In genomic region chr6:128487055-128487454, GRCh38 we compare ENCODE assay signal across 14 cellular contexts. TPM values are rescaled to one million over a fixed set of nuclear protein-coding genes. Genes with fewer than 3 reads are reported as not detected.
DNase-seq lines count a peak whose midpoint lies in the region; ATAC-seq and TF ChIP-seq lines count a peak whose summit lies in the region.
"Had no signal": no experiment of that assay in that cellular context is flagged by ENCODE, and none has a peak within 500 bp of the region (broad histone marks: within the 10 kb centered on the region; RNA-seq: fewer than 3 reads in every experiment).

No MANE protein-coding gene starts in this region.

- DNase-seq in left ventricle myocardium inferior (no peak), Right ventricle myocardium inferior (ENCODE audit: missing footprints) (no peak), hepatocyte (ENCODE audit: low spot score) (peak; percentile 36), type B pancreatic cell (ENCODE audit: extremely low spot score, unreplicated experiment) (no peak), G401 (ENCODE audit: low spot score) (no peak), adrenal gland (no peak)
- DNase-seq: activated naive CD4-positive, alpha-beta T cell treated with anti-CD3 and anti-CD28 coated beads, Interleukin-2, amount 10 ng/mL, durations not matched to agents 7 days and 5 days; CD4-positive, CD25-positive, alpha-beta regulatory T cell; islet precursor cell; NCI-H2107; posterior cingulate gyrus had no signal

- H3K27me3 ChIP-seq in left ventricle myocardium inferior (ENCODE audit: low read depth) = no peaks in the 10 kb centered on the region
- no peaks in the 10 kb centered on the region for H3K27me3 ChIP-seq in hepatocyte
- H3K27me3 ChIP-seq in adrenal gland = no peaks in the 10 kb centered on the region

- H3K9me2 ChIP-seq in hepatocyte (replicated peaks; ENCODE audit: insufficient read depth) = no peaks in the 10 kb centered on the region

- no peaks in the 10 kb centered on the region for H3K36me3 ChIP-seq in left ventricle myocardium inferior
- H3K36me3 ChIP-seq in hepatocyte (replicated peaks; ENCODE audit: insufficient read depth, low read depth) = no peaks in the 10 kb centered on the region
- H3K36me3 ChIP-seq in adrenal gland (replicated peaks in 1 of 2) = no peaks in the 10 kb centered on the region

- in situ Hi-C loops in G401 (cut with HindIII; ENCODE audit: low sequenced_read_pairs) = no loop called here

- H3K27me3 Mint-ChIP-seq in type B pancreatic cell = no peaks in the 10 kb centered on the region
- H3K27me3 Mint-ChIP-seq: activated naive CD4-positive, alpha-beta T cell treated with anti-CD3 and anti-CD28 coated beads, Interleukin-2, amount 10 ng/mL, durations not matched to agents 7 days and 5 days; CD4-positive, CD25-positive, alpha-beta regulatory T cell had no signal

- peaks cover 95% of the 10 kb centered on the region for H3K79me2 ChIP-seq in hepatocyte

- H3K36me3 Mint-ChIP-seq in type B pancreatic cell = peaks cover 10% of the 10 kb centered on the region
- H3K36me3 Mint-ChIP-seq: activated naive CD4-positive, alpha-beta T cell treated with anti-CD3 and anti-CD28 coated beads, Interleukin-2, amount 10 ng/mL, durations not matched to agents 7 days and 5 days; CD4-positive, CD25-positive, alpha-beta regulatory T cell had no signal

- no peaks in the 10 kb centered on the region for H3K9me3 Mint-ChIP-seq in type B pancreatic cell
- H3K9me3 Mint-ChIP-seq: activated naive CD4-positive, alpha-beta T cell treated with anti-CD3 and anti-CD28 coated beads, Interleukin-2, amount 10 ng/mL, durations not matched to agents 7 days and 5 days had no signal

- no peak overlapping the region for H3K27ac Mint-ChIP-seq in type B pancreatic cell
- H3K27ac Mint-ChIP-seq: activated naive CD4-positive, alpha-beta T cell treated with anti-CD3 and anti-CD28 coated beads, Interleukin-2, amount 10 ng/mL, durations not matched to agents 7 days and 5 days; CD4-positive, CD25-positive, alpha-beta regulatory T cell had no signal

- WGBS in hepatocyte (ENCODE audit: low lambda C conversion rate, missing lambda C conversion rate) = 93% methylated on average over 2 of the region's 2 CpGs
- 90 to 100% (median 96%) methylated on average over 2 of the region's 2 CpGs for WGBS in adrenal gland, 4 donors

- intact Hi-C loops in left ventricle myocardium inferior (cut with micrococcal nuclease) (no loop called here), Right ventricle myocardium inferior (cut with DNase I) (no loop called here), adrenal gland (cut with DNase I) (no loop called here)

- H4K20me1 ChIP-seq in hepatocyte (ENCODE audit: insufficient read depth, poor library complexity, severe bottlenecking) = peaks cover 6% of the 10 kb centered on the region

- peaks cover 89% of the 10 kb centered on the region for H3K4me1 ChIP-seq in left ventricle myocardium inferior
- peaks cover 2% of the 10 kb centered on the region for H3K4me1 ChIP-seq in hepatocyte (ENCODE audit: insufficient read depth)
- H3K4me1 ChIP-seq in adrenal gland (replicated peaks in 1 of 2) = no peaks in the 10 kb centered on the region

- no peak for TF ChIP-seq POLR2A in adrenal gland (IDR thresholded peaks at IDR 0.05)

- peaks cover 25% of the 10 kb centered on the region for H3K4me1 Mint-ChIP-seq in type B pancreatic cell (ENCODE audit: unreplicated experiment)
- H3K4me1 Mint-ChIP-seq: activated naive CD4-positive, alpha-beta T cell treated with anti-CD3 and anti-CD28 coated beads, Interleukin-2, amount 10 ng/mL, durations not matched to agents 7 days and 5 days; CD4-positive, CD25-positive, alpha-beta regulatory T cell had no signal

- H3K4me2 ChIP-seq in hepatocyte = no peak overlapping the region

- H3K4me3 ChIP-seq in left ventricle myocardium inferior (no peak overlapping the region), hepatocyte (no peak overlapping the region), adrenal gland (no peak overlapping the region)
- H3K4me3 ChIP-seq: SK-N-MC had no signal

- ATAC-seq in Right ventricle myocardium inferior (no peak), GM19328 (IDR thresholded peaks at IDR 0.05; ENCODE audit: unreplicated experiment) (no peak)

- H2AFZ ChIP-seq in hepatocyte = no peak overlapping the region

- H3K27ac ChIP-seq in left ventricle myocardium inferior (replicated peaks) = no peak overlapping the region
- no peak overlapping the region for H3K27ac ChIP-seq in VCaP
- H3K27ac ChIP-seq in hepatocyte = no peak overlapping the region
- no peak overlapping the region for H3K27ac ChIP-seq in adrenal gland
- H3K27ac ChIP-seq: SK-N-MC had no signal

- TF ChIP-seq CTCF in left ventricle myocardium inferior (IDR thresholded peaks at IDR 0.05; ENCODE audit: borderline replicate concordance) (peak; percentile 32), VCaP (conservative IDR thresholded peaks at IDR 0.05) (peak; percentile 51), hepatocyte (IDR thresholded peaks at IDR 0.05; ENCODE audit: poor library complexity) (peak; percentile 20), type B pancreatic cell (conservative IDR thresholded peaks at IDR 0.05) (peak; percentile 47), adrenal gland (IDR thresholded peaks at IDR 0.05) (no peak)

- H3K9me3 ChIP-seq in left ventricle myocardium inferior (replicated peaks) (no peaks in the 10 kb centered on the region), hepatocyte (ENCODE audit: low read depth) (no peaks in the 10 kb centered on the region), adrenal gland (replicated peaks in 1 of 3) (peaks cover 0 to 6% (median 0%) of the 10 kb centered on the region in 3 donors)

- no peak overlapping the region for H3K4me3 Mint-ChIP-seq in type B pancreatic cell
- H3K4me3 Mint-ChIP-seq: activated naive CD4-positive, alpha-beta T cell treated with anti-CD3 and anti-CD28 coated beads, Interleukin-2, amount 10 ng/mL, durations not matched to agents 7 days and 5 days; CD4-positive, CD25-positive, alpha-beta regulatory T cell had no signal

RNA-seq across cellular contexts. Expression of gene PTPRK, which starts 33.3 kb away (rescaled TPM):
- total RNA-seq in left ventricle myocardium inferior (18.4 TPM), Right ventricle myocardium inferior (30.1 TPM), hepatocyte (78.5 and 80.2 TPM in 2 replicates), type B pancreatic cell (ENCODE audit: low replicate concordance) (62.8 and 63.4 TPM in 2 replicates), adrenal gland (10 to 100 TPM; 10.2 to 22.4 (median 16.0) TPM)
- polyA plus RNA-seq in hepatocyte (42.0 and 43.1 TPM in 2 replicates), adrenal gland (1 to 10 TPM; 3.2 to 8.0 (median 3.4) TPM)
- total RNA-seq in G401 (2014; rRNA removed; shearing (Covaris generic)) = not detected in 2 replicates

Comparison
In these comparisons a context has a peak if more than half of its experiments do, and no peak if none do; other contexts are left out.
1. CTCF ChIP-seq: peak in left ventricle myocardium inferior (single experiment), VCaP (single experiment), hepatocyte (single experiment) and type B pancreatic cell (single experiment); none in adrenal gland (0 of 6).
2. RNA of gene PTPRK, which starts 33.3 kb away (total RNA-seq): 78.5 to 80.2 TPM in hepatocyte, 62.8 to 63.4 TPM in type B pancreatic cell, 30.1 TPM in Right ventricle myocardium inferior (single experiment), 18.4 TPM in left ventricle myocardium inferior (single experiment) and 10.2 to 22.4 TPM in adrenal gland; not detected in G401; every median in the first group is over 10 times any median in the second.